Comparison of ENCODE assay signal across 1 cellular context in the genomic region with DNA sequence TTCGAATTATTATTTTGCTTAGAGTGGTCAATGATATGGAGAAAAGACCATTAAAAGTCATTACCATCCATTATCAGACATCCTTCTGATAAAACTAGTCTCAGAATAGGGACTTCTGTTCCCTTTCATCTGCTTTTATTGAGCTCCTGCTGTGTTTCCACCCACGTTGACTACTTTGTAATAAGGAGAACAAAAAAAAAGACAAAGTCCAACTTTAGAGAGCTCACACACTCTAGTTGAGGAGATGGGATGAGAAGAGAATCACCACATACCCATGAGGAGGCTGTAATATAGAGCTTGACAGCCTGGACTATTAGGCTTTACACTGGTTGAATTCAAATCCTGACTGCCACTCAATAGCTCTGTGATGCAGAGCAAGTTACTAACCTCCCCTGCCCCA.
TF ChIP-seq lines count a peak whose summit lies in the region.

No MANE protein-coding gene starts in this region.

TF ChIP-seq in K562, 482 proteins besides CTCF, POLR2A, EP300 and RAD21:
- TF ChIP-seq, protein P1, sequence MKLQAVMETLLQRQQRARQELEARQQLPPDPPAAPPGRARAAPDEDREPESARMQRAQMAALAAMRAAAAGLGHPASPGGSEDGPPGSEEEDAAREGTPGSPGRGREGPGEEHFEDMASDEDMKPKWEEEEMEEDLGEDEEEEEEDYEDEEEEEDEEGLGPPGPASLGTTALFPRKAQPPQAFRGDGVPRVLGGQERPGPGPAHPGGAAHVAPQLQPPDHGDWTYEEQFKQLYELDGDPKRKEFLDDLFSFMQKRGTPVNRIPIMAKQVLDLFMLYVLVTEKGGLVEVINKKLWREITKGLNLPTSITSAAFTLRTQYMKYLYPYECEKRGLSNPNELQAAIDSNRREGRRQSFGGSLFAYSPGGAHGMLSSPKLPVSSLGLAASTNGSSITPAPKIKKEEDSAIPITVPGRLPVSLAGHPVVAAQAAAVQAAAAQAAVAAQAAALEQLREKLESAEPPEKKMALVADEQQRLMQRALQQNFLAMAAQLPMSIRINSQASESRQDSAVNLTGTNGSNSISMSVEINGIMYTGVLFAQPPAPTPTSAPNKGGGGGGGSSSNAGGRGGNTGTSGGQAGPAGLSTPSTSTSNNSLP (IDR thresholded peaks at IDR 0.05; ENCODE audit: borderline replicate concordance, low read depth, low read length): no peak
- TF ChIP-seq, protein P2, sequence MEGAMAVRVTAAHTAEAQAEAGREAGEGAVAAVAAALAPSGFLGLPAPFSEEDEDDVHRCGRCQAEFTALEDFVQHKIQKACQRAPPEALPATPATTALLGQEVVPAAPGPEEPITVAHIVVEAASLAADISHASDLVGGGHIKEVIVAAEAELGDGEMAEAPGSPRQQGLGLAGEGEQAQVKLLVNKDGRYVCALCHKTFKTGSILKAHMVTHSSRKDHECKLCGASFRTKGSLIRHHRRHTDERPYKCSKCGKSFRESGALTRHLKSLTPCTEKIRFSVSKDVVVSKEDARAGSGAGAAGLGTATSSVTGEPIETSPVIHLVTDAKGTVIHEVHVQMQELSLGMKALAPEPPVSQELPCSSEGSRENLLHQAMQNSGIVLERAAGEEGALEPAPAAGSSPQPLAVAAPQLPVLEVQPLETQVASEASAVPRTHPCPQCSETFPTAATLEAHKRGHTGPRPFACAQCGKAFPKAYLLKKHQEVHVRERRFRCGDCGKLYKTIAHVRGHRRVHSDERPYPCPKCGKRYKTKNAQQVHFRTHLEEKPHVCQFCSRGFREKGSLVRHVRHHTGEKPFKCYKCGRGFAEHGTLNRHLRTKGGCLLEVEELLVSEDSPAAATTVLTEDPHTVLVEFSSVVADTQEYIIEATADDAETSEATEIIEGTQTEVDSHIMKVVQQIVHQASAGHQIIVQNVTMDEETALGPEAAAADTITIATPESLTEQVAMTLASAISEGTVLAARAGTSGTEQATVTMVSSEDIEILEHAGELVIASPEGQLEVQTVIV (CRISPR knock-in tag; IDR thresholded peaks at IDR 0.05; ENCODE audit: borderline replicate concordance): no peak
